20 cellular contexts compared by ENCODE assay signal in genomic region chr10:18500576-18500975, GRCh38.
"Had no signal": no experiment of that assay in that cellular context is flagged by ENCODE, and none has a peak within 500 bp of the region (broad histone marks: within the 10 kb centered on the region; RNA-seq: fewer than 3 reads in every experiment).

No MANE protein-coding gene starts in this region.

- H3K9me3 Mint-ChIP-seq: activated B cell treated with CpG ODN at 0.5 μM for 24 hours; activated CD4-positive, alpha-beta memory T cell treated with anti-CD3 and anti-CD28 coated beads, Interleukin-2, amount 10 ng/mL, durations not matched to agents 7 days and 5 days; endodermal cell; naive thymus-derived CD4-positive, alpha-beta T cell; stimulated activated naive B cell treated with anti-CD40 and anti-IgM and Interleukin-4, amounts not matched to agents 10 μg/mL and 1 μg/mL and 100 μg/mL, for 72 hours had no signal

- H3K36me3 Mint-ChIP-seq: activated CD8-positive, alpha-beta memory T cell treated with anti-CD3 and anti-CD28 coated beads, Interleukin-2, amount 10 ng/mL, durations not matched to agents 7 days and 5 days; activated naive CD8-positive, alpha-beta T cell; naive thymus-derived CD4-positive, alpha-beta T cell; stimulated activated naive B cell treated with anti-CD40 and anti-IgM and Interleukin-4, amounts not matched to agents 10 μg/mL and 1 μg/mL and 100 μg/mL, for 72 hours had no signal

- H3K4me3 ChIP-seq: cardiac muscle cell, right lobe of liver, spleen, thoracic aorta, upper lobe of left lung had no signal

- H3K79me2 ChIP-seq: parathyroid adenoma had no signal

- H3K9me3 ChIP-seq: neutrophil, right lobe of liver, spleen, thoracic aorta, upper lobe of left lung had no signal

- H3K27ac ChIP-seq: cardiac muscle cell, epithelial cell of prostate, neutrophil, parathyroid adenoma, right lobe of liver, spleen, thoracic aorta, upper lobe of left lung had no signal

- H3K27me3 ChIP-seq: cardiac muscle cell, neutrophil, right lobe of liver, spleen, upper lobe of left lung had no signal

- H3K27me3 Mint-ChIP-seq: activated B cell treated with CpG ODN at 0.5 μM for 24 hours; activated CD4-positive, alpha-beta memory T cell treated with anti-CD3 and anti-CD28 coated beads, Interleukin-2, amount 10 ng/mL, durations not matched to agents 7 days and 5 days; stimulated activated naive B cell treated with anti-CD40 and anti-IgM and Interleukin-4, amounts not matched to agents 10 μg/mL and 1 μg/mL and 100 μg/mL, for 72 hours had no signal

- H2AFZ ChIP-seq: parathyroid adenoma had no signal

- H3K36me3 ChIP-seq: neutrophil, right lobe of liver, spleen, upper lobe of left lung had no signal

- H3K4me1 ChIP-seq: parathyroid adenoma, right lobe of liver, spleen, upper lobe of left lung had no signal

- DNase-seq: activated B cell treated with CpG ODN at 0.5 μM for 24 hours; activated CD4-positive, alpha-beta memory T cell treated with anti-CD3 and anti-CD28 coated beads, Interleukin-2, amount 10 ng/mL, durations not matched to agents 7 days and 5 days; activated CD4-positive, alpha-beta T cell treated with anti-CD3 and anti-CD28 coated beads for 4 hours; activated CD8-positive, alpha-beta memory T cell treated with anti-CD3 and anti-CD28 coated beads, Interleukin-2, amount 10 ng/mL, durations not matched to agents 7 days and 5 days; dorsolateral prefrontal cortex; endodermal cell; left cardiac atrium; mesenchymal stem cell; naive thymus-derived CD4-positive, alpha-beta T cell; right lobe of liver; spleen; stimulated activated naive B cell treated with anti-CD40 and anti-IgM and Interleukin-4, amounts not matched to agents 10 μg/mL and 1 μg/mL and 100 μg/mL, for 72 hours; T-helper 9 cell; upper lobe of left lung had no signal

- H3K4me3 Mint-ChIP-seq: activated B cell treated with CpG ODN at 0.5 μM for 24 hours; activated CD8-positive, alpha-beta memory T cell treated with anti-CD3 and anti-CD28 coated beads, Interleukin-2, amount 10 ng/mL, durations not matched to agents 7 days and 5 days; activated naive CD8-positive, alpha-beta T cell; endodermal cell; stimulated activated naive B cell treated with anti-CD40 and anti-IgM and Interleukin-4, amounts not matched to agents 10 μg/mL and 1 μg/mL and 100 μg/mL, for 72 hours had no signal

- H3K9ac ChIP-seq: parathyroid adenoma had no signal

- H3K4me1 Mint-ChIP-seq: activated B cell treated with CpG ODN at 0.5 μM for 24 hours; stimulated activated naive B cell treated with anti-CD40 and anti-IgM and Interleukin-4, amounts not matched to agents 10 μg/mL and 1 μg/mL and 100 μg/mL, for 72 hours had no signal

- ATAC-seq: naive thymus-derived CD4-positive, alpha-beta T cell; right lobe of liver; stimulated activated naive B cell treated with anti-CD40 and anti-IgM and Interleukin-4, amounts not matched to agents 10 μg/mL and 1 μg/mL and 100 μg/mL, for 72 hours had no signal

- H3K27ac Mint-ChIP-seq: activated B cell treated with CpG ODN at 0.5 μM for 24 hours; activated CD4-positive, alpha-beta memory T cell treated with anti-CD3 and anti-CD28 coated beads, Interleukin-2, amount 10 ng/mL, durations not matched to agents 7 days and 5 days; activated CD8-positive, alpha-beta memory T cell treated with anti-CD3 and anti-CD28 coated beads, Interleukin-2, amount 10 ng/mL, durations not matched to agents 7 days and 5 days; activated naive CD8-positive, alpha-beta T cell; endodermal cell; naive thymus-derived CD4-positive, alpha-beta T cell; stimulated activated naive B cell treated with anti-CD40 and anti-IgM and Interleukin-4, amounts not matched to agents 10 μg/mL and 1 μg/mL and 100 μg/mL, for 72 hours had no signal
